15 cellular contexts compared by ENCODE assay signal in genomic region chr1:8297245-8297644, GRCh38. TPM values are rescaled to one million over a fixed set of nuclear protein-coding genes. Genes with fewer than 3 reads are reported as not detected.
A peak's percentile ranks its signal among the peaks of the same experiment; 100 is the strongest.
DNase-seq lines count a peak whose midpoint lies in the region; ATAC-seq, FAIRE-seq and TF ChIP-seq lines count a peak whose summit lies in the region.
"Had no signal": no experiment of that assay in that cellular context is flagged by ENCODE, and none has a peak within 500 bp of the region (broad histone marks: within the 10 kb centered on the region; RNA-seq: fewer than 3 reads in every experiment).

No MANE protein-coding gene starts in this region.

- FAIRE-seq in GM12878 (lab: Jason Lieb, UNC), result no peak
- FAIRE-seq: GM12892 had no signal

- no peaks in the 10 kb centered on the region for H3K9me2 ChIP-seq in SK-N-SH

- TF ChIP-seq RAD21 in SK-N-SH (IDR thresholded peaks at IDR 0.05; ENCODE audit: low read length), result no peak
- no peak for TF ChIP-seq RAD21 in GM12878 (IDR thresholded peaks at IDR 0.05; ENCODE audit: insufficient read depth, low read depth, low read length)

- H4K20me1 ChIP-seq in SK-N-SH (ENCODE audit: insufficient read depth) (no peaks in the 10 kb centered on the region), GM12878 (ENCODE audit: control insufficient read depth, insufficient read depth) (no peaks in the 10 kb centered on the region)
- H4K20me1 ChIP-seq: BLaER1 had no signal

- RAD21 ChIA-PET in GM12878 (lab: Charles Lee; ENCODE audit: unreplicated experiment), result no interaction called here

- no peak overlapping the region for H3K4me3 Mint-ChIP-seq in T-cell
- H3K4me3 Mint-ChIP-seq: CD8-positive, alpha-beta memory T cell; IgD-negative memory B cell; T-helper 2 cell treated with Interferon-gamma antibody and Interleukin-4, amounts not matched to agents 5 μg/mL and 100 μg/mL, for 36 hours had no signal

- H3K36me3 ChIP-seq in SK-N-SH (replicated peaks in 1 of 2; ENCODE audit: control insufficient read depth in 1 of 2, insufficient read depth in 2 of 2, low read length in 1 of 2) (no peaks in the 10 kb centered on the region), GM12878 (ENCODE audit: control insufficient read depth in 2 of 2, insufficient read depth in 2 of 2, low read length in 1 of 2) (no peaks in the 10 kb centered on the region)
- H3K36me3 ChIP-seq: BLaER1 had no signal

- H3K36me3 Mint-ChIP-seq in T-cell, result no peaks in the 10 kb centered on the region
- H3K36me3 Mint-ChIP-seq: CD8-positive, alpha-beta memory T cell; IgD-negative memory B cell had no signal

- H3K27ac ChIP-seq in SK-N-SH (ENCODE audit: low read depth in 2 of 2, low read length in 1 of 2) (no peak overlapping the region), GM12878 (ENCODE audit: control insufficient read depth, insufficient read depth) (no peak overlapping the region)
- H3K27ac ChIP-seq: BLaER1 had no signal

- in situ Hi-C loops in GM12878 (cut with MboI), result no loop called here

- no peak for DNase-seq in SK-N-SH
- DNase-seq in NCI-H2171 (lab: John Stamatoyannopoulos, UW), result peak; percentile 72
- DNase-seq in GM12878 (ENCODE audit: low read depth, low spot score), result no peak
- no peak for DNase-seq in T-cell
- DNase-seq: CD8-positive, alpha-beta memory T cell; MV-4-11; NCI-H1694; SHP77 treated with DMSO at 0.1 percent for 48 hours had no signal

- H3K79me2 ChIP-seq in SK-N-SH (ENCODE audit: insufficient read depth), result no peaks in the 10 kb centered on the region
- H3K79me2 ChIP-seq in GM12878 (ENCODE audit: control insufficient read depth, insufficient read depth, low read length), result no peaks in the 10 kb centered on the region

- H3K4me2 ChIP-seq in SK-N-SH (no peak overlapping the region), GM12878 (ENCODE audit: control insufficient read depth, insufficient read depth) (no peak overlapping the region)
- H3K4me2 ChIP-seq: BLaER1 had no signal

- H3K27me3 Mint-ChIP-seq in T-cell, result peaks cover 8 to 15% of the 10 kb centered on the region in 2 donors

- H3K9me3 Mint-ChIP-seq in T-cell, result no peaks in the 10 kb centered on the region
- H3K9me3 Mint-ChIP-seq: CD8-positive, alpha-beta memory T cell; IgD-negative memory B cell; T-helper 2 cell treated with Interferon-gamma antibody and Interleukin-4, amounts not matched to agents 5 μg/mL and 100 μg/mL, for 36 hours had no signal

- intact Hi-C loops in GM12878 (cut with micrococcal nuclease; ENCODE audit: unreplicated experiment), result no loop called here

- no TSS peak for BruUV-seq in GM12878 (replicated peaks; lab: Mats Ljungman, UMichigan)

- 81% methylated on average over 4 of the region's 4 CpGs for WGBS in SK-N-SH (ENCODE audit: low lambda C conversion rate)
- 59% methylated on average over 4 of the region's 4 CpGs for WGBS in GM12878 (ENCODE audit: insufficient coverage, insufficient replicate concordance, low lambda C conversion rate, missing lambda C conversion rate)

- no peaks in the 10 kb centered on the region for H3K4me1 Mint-ChIP-seq in T-cell
- H3K4me1 Mint-ChIP-seq: CD8-positive, alpha-beta memory T cell had no signal

- SMC1A ChIA-PET in GM12878 (lab: Charles Lee; ENCODE audit: uncharacterized antibody, unreplicated experiment), result interaction anchor here (0.6 to 1.7 kb wide), 2 partner anchors 13 to 28 kb away, joined by 3 read pairs; no protein-coding TSS in a partner anchor

- H3K27me3 ChIP-seq in SK-N-SH (ENCODE audit: insufficient read depth) (no peaks in the 10 kb centered on the region), GM12878 (replicated peaks in 1 of 2; ENCODE audit: control insufficient read depth in 2 of 2, insufficient read depth in 2 of 2, low read length in 1 of 2) (no peaks in the 10 kb centered on the region)
- H3K27me3 ChIP-seq: BLaER1 had no signal

- H3K4me1 ChIP-seq in SK-N-SH (ENCODE audit: control insufficient read depth in 1 of 2, insufficient read depth in 2 of 2, low read depth in 1 of 2, low read length in 1 of 2), result no peaks in the 10 kb centered on the region
- H3K4me1 ChIP-seq in GM12878 (ENCODE audit: control insufficient read depth, insufficient read depth, low read length), result no peaks in the 10 kb centered on the region
- H3K4me1 ChIP-seq: BLaER1 had no signal

- POLR2A ChIA-PET in SK-N-SH (lab: Yijun Ruan, JAX) (no interaction called here), GM12878 (lab: Charles Lee) (no interaction called here), T-cell (lab: Charles Lee) (no interaction called here)

- no peak overlapping the region for H2AFZ ChIP-seq in SK-N-SH (ENCODE audit: low read depth)
- H2AFZ ChIP-seq in GM12878 (ENCODE audit: control insufficient read depth, low read depth, low read length), result no peak overlapping the region

- H3K9me3 ChIP-seq in SK-N-SH (no peaks in the 10 kb centered on the region), GM12878 (replicated peaks; ENCODE audit: control insufficient read depth, insufficient read depth, low read length) (no peaks in the 10 kb centered on the region)
- H3K9me3 ChIP-seq: BLaER1 had no signal

- TF ChIP-seq CTCF in SK-N-SH (IDR thresholded peaks at IDR 0.05) (no peak), GM12878 (IDR thresholded peaks at IDR 0.05 in 2 of 3, conservative IDR thresholded peaks at IDR 0.05 in 1 of 3; ENCODE audit: control insufficient read depth in 2 of 3, extremely low read depth in 1 of 3, insufficient read depth in 1 of 3, low read depth in 3 of 3, low read length in 3 of 3) (no peak)

- TF ChIP-seq POLR2A in GM12878 (IDR thresholded peaks at IDR 0.05; ENCODE audit: low read depth, low read length), result no peak

- H3K4me3 ChIP-seq in SK-N-SH (ENCODE audit: low read depth in 2 of 2, low read length in 1 of 2) (no peak overlapping the region), GM12878 (no peak overlapping the region)
- H3K4me3 ChIP-seq: BLaER1 had no signal

- H3K27ac Mint-ChIP-seq in T-cell, result no peak overlapping the region
- H3K27ac Mint-ChIP-seq: IgD-negative memory B cell; T-helper 2 cell treated with Interferon-gamma antibody and Interleukin-4, amounts not matched to agents 5 μg/mL and 100 μg/mL, for 36 hours had no signal

- ATAC-seq in SK-N-SH treated with all-trans-retinoic acid at 6 μM for 48 hours (no peak), GM12878 (no peak), T-cell (replicated peaks in 1 of 4) (no peak), HG02571 (IDR thresholded peaks at IDR 0.05; ENCODE audit: unreplicated experiment) (no peak), HG03097 (IDR thresholded peaks at IDR 0.05; ENCODE audit: low FRiP score, unreplicated experiment) (no peak)

- no peak for TF ChIP-seq EP300 in SK-N-SH (IDR thresholded peaks at IDR 0.05; ENCODE audit: borderline replicate concordance in 1 of 2, low read depth in 1 of 2, low read length in 1 of 2)
- TF ChIP-seq EP300 in GM12878 (IDR thresholded peaks at IDR 0.05; ENCODE audit: borderline replicate concordance in 1 of 2, control insufficient read depth in 1 of 2, low read depth in 2 of 2, low read length in 2 of 2), result no peak

- no peaks in the 10 kb centered on the region for H3F3A ChIP-seq in SK-N-SH (replicated peaks; ENCODE audit: insufficient read depth)

- H3K9ac ChIP-seq in SK-N-SH (no peak overlapping the region), GM12878 (ENCODE audit: control insufficient read depth, insufficient read depth, low read length) (no peak overlapping the region)
- H3K9ac ChIP-seq: BLaER1 had no signal

- CTCF ChIA-PET in SK-N-SH (lab: Yijun Ruan, JAX), result interaction anchor here (1.6 to 2.0 kb wide), 2 partner anchors 17 to 283 kb away, joined by 6 to 7 read pairs; no protein-coding TSS in a partner anchor
- CTCF ChIA-PET in GM12878 (lab: Yijun Ruan, JAX), result interaction anchor here (2.4 kb wide), 1 partner anchor 282 kb away, joined by 6 read pairs; no protein-coding TSS in a partner anchor
- CTCF ChIA-PET in T-cell (lab: Charles Lee), result interaction anchor here in 1 of 2 donors (0.7 kb wide), 1 partner anchor 1650 kb away, joined by 4 read pairs; no protein-coding TSS in a partner anchor

TF ChIP-seq in GM12878, 131 proteins besides CTCF, POLR2A, EP300 and RAD21:
- TF ChIP-seq SIX5 (IDR thresholded peaks at IDR 0.05; ENCODE audit: low read depth, low read length, severe bottlenecking) (peak; percentile 7), STAT3 (IDR thresholded peaks at IDR 0.05; ENCODE audit: low read depth, low read length) (no peak), CBFB (IDR thresholded peaks at IDR 0.05; ENCODE audit: low read depth) (no peak), YY1 (IDR thresholded peaks at IDR 0.05; ENCODE audit: low read depth, low read length) (0 out of 2 replicates have a peak, but pooled peaks have one; percentile 35)

RNA-seq across cellular contexts. Expression of gene SLC45A1, which starts 20.7 kb away (rescaled TPM):
- polyA plus RNA-seq in SK-N-SH (2012; rRNA removed) (1.4 and 2.5 TPM in 2 replicates), GM12878 (2011; rRNA removed) (not detected in 2 replicates), GM12878 (2014; fragmentation: Illumina TruSeq; extraction: Trizol) (0.07 TPM in 1 of 2 replicates, not detected in the other), GM12878 (2014; fragmentation: Nextera tagmentation; extraction: Ambion mirVana) (not detected), GM12878 (2014; rRNA removed) (0.23 and 0.47 TPM in 2 replicates), GM12878 (2016; fragmentation: Nextera tagmentation; extraction: Ambion mirVana) (under 1 TPM in 1 of 2 experiments, not detected in 1; 0.09 TPM)
- polyA plus RNA-seq in SK-N-SH (2012; cell fraction: cytosol; rRNA removed), result 1.1 and 2.0 TPM in 2 replicates
- 4.1 and 4.3 TPM in 2 replicates for polyA plus RNA-seq in SK-N-SH (2012; cell fraction: nucleus; rRNA removed)
- total RNA-seq in GM12878 (2013; cell fraction: nucleolus; rRNA removed), result 0.48 TPM in 1 of 2 replicates, not detected in the other
- total RNA-seq in GM12878 (2014; rRNA removed) (0.16 TPM in 1 of 2 replicates, not detected in the other), GM12878 (2014; rRNA removed; fragmentation: Illumina TruSeq; extraction: Trizol) (not detected in 2 replicates), GM12878 (2021) (0.18 and 0.29 TPM in 2 replicates), T-cell (1 to 10 TPM in 3 of 5 donors, under 1 TPM in 2; 0.58 to 1.4 (median 1.2) TPM)
- polyA plus RNA-seq in GM12878 (2011; ENCODE audit: low read depth), result not detected
- 0.02 TPM in 1 of 2 replicates, not detected in the other for polyA plus RNA-seq in GM12878 (2011; cell fraction: cytosol; rRNA removed)
- polyA plus RNA-seq in GM12878 (2011; cell fraction: nucleus; rRNA removed), result not detected in 2 replicates
- 0.12 and 0.13 TPM in 2 replicates for polyA plus RNA-seq in GM12878 (2012)
- not detected in 2 replicates for polyA minus RNA-seq in GM12878 (2011; rRNA and poly(A)+ RNA removed)
- polyA minus RNA-seq in GM12878 (2011; cell fraction: cytosol; rRNA and poly(A)+ RNA removed), result not detected in 2 replicates
- polyA minus RNA-seq in GM12878 (2011; cell fraction: nucleus; rRNA and poly(A)+ RNA removed), result not detected in 2 replicates

Comparison
In these comparisons a context has a peak if more than half of its experiments do, and no peak if none do; other contexts are left out.
1. Of the 26 proteins assayed by ChIP-seq in both GM12878 and SK-N-SH: peak only in GM12878: YY1; only in SK-N-SH: GABPA and USF1; in both: none; in neither: 23.